Comparison of ENCODE assay signal across 20 cellular contexts in the genomic region with DNA sequence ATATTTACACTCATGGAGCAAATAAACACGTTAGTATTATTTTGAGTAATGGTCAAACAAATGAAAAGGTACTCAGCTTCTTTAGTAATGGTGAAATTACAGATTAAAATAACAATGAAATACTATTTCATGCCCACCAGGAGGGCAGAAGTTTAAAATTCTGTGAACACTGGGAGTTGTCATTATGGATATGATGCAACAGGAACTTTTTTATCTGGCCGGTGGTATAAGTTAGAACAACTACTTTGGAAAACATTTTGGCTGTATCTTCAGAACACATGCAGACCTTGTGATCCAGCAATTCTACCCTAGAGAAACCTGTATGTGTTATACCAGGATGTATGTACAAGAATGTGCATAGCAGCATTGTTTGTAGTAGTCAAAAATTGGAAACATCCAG.
"Had no signal": no experiment of that assay in that cellular context is flagged by ENCODE, and none has a peak within 500 bp of the region (broad histone marks: within the 10 kb centered on the region; RNA-seq: fewer than 3 reads in every experiment).

No MANE protein-coding gene starts in this region.

- H3K79me2 ChIP-seq: parathyroid adenoma had no signal

- H3K27ac ChIP-seq: body of pancreas, cardiac muscle cell, gastrocnemius medialis, parathyroid adenoma, thyroid gland, upper lobe of right lung had no signal

- DNase-seq: activated CD4-positive, alpha-beta T cell treated with anti-CD3 and anti-CD28 coated beads, Interleukin-2, amount 50 U/mL, for 1 hour; activated effector memory CD4-positive, alpha-beta T cell treated with anti-CD3 and anti-CD28 coated beads, Interleukin-2, amount 50 U/mL, for 16 hours; activated naive CD4-positive, alpha-beta T cell treated with anti-CD3 and anti-CD28 coated beads, Interleukin-2, amount 10 ng/mL, durations not matched to agents 7 days and 5 days; body of pancreas; gastrocnemius medialis; hippocampal formation; islet precursor cell; left colon; mesendoderm; naive B cell; nucleus accumbens; right cardiac atrium; stimulated activated CD4-positive, alpha-beta T cell treated with anti-CD3 and anti-CD28 coated beads, Interleukin-4, amount 100 ng/mL, for 4 hours; substantia nigra; thyroid gland; upper lobe of right lung had no signal

- H3K9me3 ChIP-seq: body of pancreas, gastrocnemius medialis, thyroid gland, upper lobe of right lung had no signal

- H2AFZ ChIP-seq: parathyroid adenoma had no signal

- H3K4me1 ChIP-seq: body of pancreas, gastrocnemius medialis, parathyroid adenoma, upper lobe of right lung had no signal

- FAIRE-seq: endometrium had no signal

- H3K9ac ChIP-seq: parathyroid adenoma had no signal

- H3K27me3 ChIP-seq: body of pancreas, cardiac muscle cell, gastrocnemius medialis, thyroid gland, upper lobe of right lung had no signal

- H3K4me3 ChIP-seq: body of pancreas, cardiac muscle cell, gastrocnemius medialis, thyroid gland, upper lobe of right lung had no signal

- ATAC-seq: activated CD4-positive, CD25-positive, alpha-beta regulatory T cell treated with anti-CD3 and anti-CD28 coated beads, Interleukin-2, amount 50 U/mL, for 24 hours; body of pancreas; gastrocnemius medialis; left colon; right cardiac atrium; upper lobe of right lung had no signal
